ENCODE assay signal across 11 cellular contexts in genomic region chr3:122107171-122107570, GRCh38. TPM values are rescaled to one million over a fixed set of nuclear protein-coding genes. Genes with fewer than 3 reads are reported as not detected.
"Had no signal": no experiment of that assay in that cellular context is flagged by ENCODE, and none has a peak within 500 bp of the region (broad histone marks: within the 10 kb centered on the region; RNA-seq: fewer than 3 reads in every experiment).

No MANE protein-coding gene starts in this region.

- H3K36me3 ChIP-seq: HAP-1 had no signal

- H3K4me2 ChIP-seq: GM23338 had no signal

- H3K4me3 ChIP-seq: GM23248, GM23338, HAP-1 had no signal

- H3K9me3 ChIP-seq: HAP-1 had no signal

- H3K9ac ChIP-seq: GM23248 had no signal

- H2AFZ ChIP-seq: GM23248, GM23338 had no signal

- DNase-seq: GM23248, GOT3, H7, H9, HCEC 1CT, HFFc6 had no signal

- H3K27ac ChIP-seq: GM23248 had no signal

- ATAC-seq: GM23338, HCT116 had no signal

- H3K4me1 ChIP-seq: HAP-1 had no signal

- FAIRE-seq: H1, H54 had no signal

RNA-seq across cellular contexts. Expression of gene CD86, which starts 52.0 kb away (rescaled TPM):
- polyA plus RNA-seq: GM23248, GM23338 had no signal
